ENCODE assay signal across 8 cellular contexts in genomic region chr1:44500181-44501021, GRCh38.
A peak's percentile ranks its signal among the peaks of the same experiment; 100 is the strongest.
DNase-seq lines count a peak whose midpoint lies in the region; ATAC-seq and TF ChIP-seq lines count a peak whose summit lies in the region.

No MANE protein-coding gene starts in this region.

- H3K27me3 ChIP-seq in NT2/D1 (ENCODE audit: insufficient read depth, insufficient read length) (peaks cover 35% of the 10 kb centered on the region), neutrophil (no peaks in the 10 kb centered on the region)

- H3K4me1 ChIP-seq in NT2/D1 (ENCODE audit: insufficient read depth, insufficient read length): peaks cover 19% of the 10 kb centered on the region
- peaks cover 21 to 23% of the 10 kb centered on the region in 2 experiments for H3K4me1 ChIP-seq in neutrophil (ENCODE audit: control insufficient read depth in 1 of 2, insufficient read depth in 1 of 2, low read depth in 1 of 2, low read length in 1 of 2)

- peaks cover 12% of the 10 kb centered on the region; the same call in 1 of the 2 replicates for H3K9me3 ChIP-seq in NT2/D1 (ENCODE audit: insufficient read depth, low read length)
- no peaks in the 10 kb centered on the region for H3K9me3 ChIP-seq in neutrophil

- TF ChIP-seq CTCF in neutrophil (IDR thresholded peaks at IDR 0.05): no peak

- no peak for ATAC-seq in GM19328 (IDR thresholded peaks at IDR 0.05; ENCODE audit: unreplicated experiment)
- ATAC-seq in HG03460 (IDR thresholded peaks at IDR 0.05; ENCODE audit: unreplicated experiment): no peak

- H3K4me3 ChIP-seq in NT2/D1 (ENCODE audit: insufficient read length, low read depth): peak overlapping the region; percentile 25
- no peak overlapping the region for H3K4me3 ChIP-seq in neutrophil (ENCODE audit: low read depth in 1 of 2, low read length in 1 of 2)

- no peaks in the 10 kb centered on the region for H3K36me3 ChIP-seq in NT2/D1 (ENCODE audit: insufficient read depth, insufficient read length, low read length)
- H3K36me3 ChIP-seq in neutrophil: no peaks in the 10 kb centered on the region

- peak overlapping the region; percentile 73 for H3K27ac ChIP-seq in neutrophil

- H3K9ac ChIP-seq in NT2/D1 (ENCODE audit: insufficient read length, low read depth): peak overlapping the region; percentile 14

- DNase-seq in DMS114 treated with DMSO at 0.1 percent for 48 hours (lab: John Stamatoyannopoulos, UW; ENCODE audit: unreplicated experiment) (peak; percentile 15), NT2/D1 (ENCODE audit: low read depth, low spot score) (peak; percentile 81), glomerular visceral epithelial cell (ENCODE audit: extremely low spot score) (peak; percentile 10), HUDEP-2 (lab: John Stamatoyannopoulos, UW; ENCODE audit: unreplicated experiment in 76 of 76) (no peak)
- no peak for DNase-seq in activated CD4-positive, alpha-beta T cell treated with anti-CD3 and anti-CD28 coated beads for 4 hours

Comparison
In these comparisons a context has a peak if more than half of its experiments do, and no peak if none do; other contexts are left out.
1. DNase-seq: peak in DMS114 treated with DMSO at 0.1 percent for 48 hours (single experiment), NT2/D1 (single experiment) and glomerular visceral epithelial cell (single experiment); none in activated CD4-positive, alpha-beta T cell treated with anti-CD3 and anti-CD28 coated beads for 4 hours (0 of 2) and HUDEP-2 (0 of 76).